In genomic region chr9:92254401-92255337, GRCh38 we compare ENCODE assay signal across 14 cellular contexts.
"Had no signal": no experiment of that assay in that cellular context is flagged by ENCODE, and none has a peak within 500 bp of the region (broad histone marks: within the 10 kb centered on the region; RNA-seq: fewer than 3 reads in every experiment).

No MANE protein-coding gene starts in this region.

- H3K36me3 ChIP-seq: ovary had no signal

- DNase-seq: activated CD4-positive, CD25-positive, alpha-beta regulatory T cell treated with anti-CD3 and anti-CD28 coated beads, Interleukin-2, amount 50 U/mL, for 72 hours; activated naive CD4-positive, alpha-beta T cell treated with anti-CD3 and anti-CD28 coated beads, Interleukin-2, amount 10 ng/mL, durations not matched to agents 7 days and 5 days; activated T-cell treated with anti-CD3 and anti-CD28 coated beads for 4 hours; effector CD4-positive, alpha-beta T cell; foreskin melanocyte; left colon; ovary; SK-N-SH; stimulated activated CD4-positive, alpha-beta T cell treated with anti-CD3 and anti-CD28 coated beads, Interleukin-1b, Interleukin-23, amount 100 ng/mL, for 48 hours; T-cell; T1000; trophoblast cell had no signal

- ATAC-seq: left colon, T-cell had no signal

- H3K27me3 ChIP-seq: neural progenitor cell, ovary had no signal

- H3K27ac ChIP-seq: coronary artery, neural progenitor cell, ovary had no signal

- H3K4me3 ChIP-seq: coronary artery, neural progenitor cell, ovary had no signal

- H3K4me1 ChIP-seq: neural progenitor cell had no signal

- H3K9me3 ChIP-seq: ovary, SK-N-SH had no signal
